Comparison of ENCODE assay signal across 1 cellular context in the genomic region with DNA sequence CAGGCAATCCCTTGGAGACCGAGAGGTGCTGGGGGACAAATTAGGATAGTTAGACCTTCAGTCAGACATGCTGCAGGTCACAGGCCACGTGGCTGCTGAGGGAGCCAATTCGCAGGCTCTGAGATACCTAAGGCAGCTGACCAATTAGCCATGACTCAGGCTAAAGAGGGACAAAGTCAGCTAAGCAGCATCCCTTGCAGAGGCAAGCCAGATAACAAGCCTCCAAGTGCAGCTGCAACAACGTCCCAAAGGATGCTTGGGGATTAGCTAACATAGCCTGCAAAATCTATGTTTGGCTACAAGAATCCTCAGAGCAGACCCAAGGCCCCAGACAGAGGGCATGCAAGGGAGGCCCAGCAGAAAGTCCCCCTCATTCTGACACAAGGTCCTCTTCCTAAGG.
TF ChIP-seq lines count a peak whose summit lies in the region.

No MANE protein-coding gene starts in this region.

TF ChIP-seq in SK-N-SH treated with all-trans-retinoic acid at 6 μM for 48 hours, 23 proteins besides CTCF, POLR2A, EP300 and RAD21 (continued from another document):
- TF ChIP-seq, protein P1, sequence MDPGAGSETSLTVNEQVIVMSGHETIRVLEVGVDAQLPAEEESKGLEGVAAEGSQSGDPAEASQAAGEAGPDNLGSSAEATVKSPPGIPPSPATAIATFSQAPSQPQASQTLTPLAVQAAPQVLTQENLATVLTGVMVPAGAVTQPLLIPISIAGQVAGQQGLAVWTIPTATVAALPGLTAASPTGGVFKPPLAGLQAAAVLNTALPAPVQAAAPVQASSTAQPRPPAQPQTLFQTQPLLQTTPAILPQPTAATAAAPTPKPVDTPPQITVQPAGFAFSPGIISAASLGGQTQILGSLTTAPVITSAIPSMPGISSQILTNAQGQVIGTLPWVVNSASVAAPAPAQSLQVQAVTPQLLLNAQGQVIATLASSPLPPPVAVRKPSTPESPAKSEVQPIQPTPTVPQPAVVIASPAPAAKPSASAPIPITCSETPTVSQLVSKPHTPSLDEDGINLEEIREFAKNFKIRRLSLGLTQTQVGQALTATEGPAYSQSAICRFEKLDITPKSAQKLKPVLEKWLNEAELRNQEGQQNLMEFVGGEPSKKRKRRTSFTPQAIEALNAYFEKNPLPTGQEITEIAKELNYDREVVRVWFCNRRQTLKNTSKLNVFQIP (CRISPR knock-in tag; IDR thresholded peaks at IDR 0.05; ENCODE audit: borderline replicate concordance, low read depth) = no peak
- no peak for TF ChIP-seq ZNF8 (CRISPR knock-in tag; IDR thresholded peaks at IDR 0.05)
TF ChIP-seq in SK-N-SH treated with all-trans-retinoic acid at 6 μM for 48 hours: peak in this region for 0.
